ENCODE assay signal across 1 cellular context in the genomic region with DNA sequence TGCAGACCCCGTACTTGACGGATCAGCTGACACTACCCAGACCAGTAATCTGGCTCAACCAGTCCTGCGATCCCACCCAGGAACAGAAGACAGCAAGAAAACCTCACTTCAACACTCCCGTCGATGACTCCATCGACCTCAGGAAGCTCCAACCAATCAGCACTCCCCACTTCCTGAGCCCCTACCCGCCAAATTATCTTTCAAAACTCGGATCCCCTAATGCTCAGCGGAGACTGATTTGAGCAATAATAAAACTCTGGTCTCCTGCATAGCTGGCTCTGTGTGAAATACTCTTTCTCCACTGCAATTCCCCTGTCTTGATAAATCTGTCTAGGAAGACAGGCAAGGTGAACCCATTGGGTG.
TF ChIP-seq lines count a peak whose summit lies in the region.

No MANE protein-coding gene starts in this region.

TF ChIP-seq in GM23338, 12 proteins besides CTCF, POLR2A, EP300 and RAD21 (continued from another document):
- TF ChIP-seq, protein P1, sequence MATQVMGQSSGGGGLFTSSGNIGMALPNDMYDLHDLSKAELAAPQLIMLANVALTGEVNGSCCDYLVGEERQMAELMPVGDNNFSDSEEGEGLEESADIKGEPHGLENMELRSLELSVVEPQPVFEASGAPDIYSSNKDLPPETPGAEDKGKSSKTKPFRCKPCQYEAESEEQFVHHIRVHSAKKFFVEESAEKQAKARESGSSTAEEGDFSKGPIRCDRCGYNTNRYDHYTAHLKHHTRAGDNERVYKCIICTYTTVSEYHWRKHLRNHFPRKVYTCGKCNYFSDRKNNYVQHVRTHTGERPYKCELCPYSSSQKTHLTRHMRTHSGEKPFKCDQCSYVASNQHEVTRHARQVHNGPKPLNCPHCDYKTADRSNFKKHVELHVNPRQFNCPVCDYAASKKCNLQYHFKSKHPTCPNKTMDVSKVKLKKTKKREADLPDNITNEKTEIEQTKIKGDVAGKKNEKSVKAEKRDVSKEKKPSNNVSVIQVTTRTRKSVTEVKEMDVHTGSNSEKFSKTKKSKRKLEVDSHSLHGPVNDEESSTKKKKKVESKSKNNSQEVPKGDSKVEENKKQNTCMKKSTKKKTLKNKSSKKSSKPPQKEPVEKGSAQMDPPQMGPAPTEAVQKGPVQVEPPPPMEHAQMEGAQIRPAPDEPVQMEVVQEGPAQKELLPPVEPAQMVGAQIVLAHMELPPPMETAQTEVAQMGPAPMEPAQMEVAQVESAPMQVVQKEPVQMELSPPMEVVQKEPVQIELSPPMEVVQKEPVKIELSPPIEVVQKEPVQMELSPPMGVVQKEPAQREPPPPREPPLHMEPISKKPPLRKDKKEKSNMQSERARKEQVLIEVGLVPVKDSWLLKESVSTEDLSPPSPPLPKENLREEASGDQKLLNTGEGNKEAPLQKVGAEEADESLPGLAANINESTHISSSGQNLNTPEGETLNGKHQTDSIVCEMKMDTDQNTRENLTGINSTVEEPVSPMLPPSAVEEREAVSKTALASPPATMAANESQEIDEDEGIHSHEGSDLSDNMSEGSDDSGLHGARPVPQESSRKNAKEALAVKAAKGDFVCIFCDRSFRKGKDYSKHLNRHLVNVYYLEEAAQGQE (IDR thresholded peaks at IDR 0.05; ENCODE audit: unreplicated experiment) = no peak
- no peak for TF ChIP-seq EZH2phosphoT487 (IDR thresholded peaks at IDR 0.05; ENCODE audit: unreplicated experiment)
